8 cellular contexts compared by ENCODE assay signal in genomic region chr1:153671623-153672353, GRCh38. TPM values are rescaled to one million over a fixed set of nuclear protein-coding genes. Genes with fewer than 3 reads are reported as not detected.
DNase-seq lines count a peak whose midpoint lies in the region; ATAC-seq and TF ChIP-seq lines count a peak whose summit lies in the region.
"Not testable (repeated sequence)": the region's sequence is repeated elsewhere in the genome, so short reads cannot be mapped to it uniquely, and the experiment has no call there.

No MANE protein-coding gene starts in this region.

- intact Hi-C loops in esophagus muscularis mucosa (cut with DNase I) = not testable (repeated sequence)

- not testable (repeated sequence) for H3K9me3 Mint-ChIP-seq in activated T-cell treated with anti-CD3 and anti-CD28 coated beads, Interleukin-2, amount 50 U/mL, for 72 hours; stimulated activated memory B cell treated with anti-CD40 and anti-IgM and Interleukin-4, amounts not matched to agents 10 μg/mL and 1 μg/mL and 100 μg/mL, for 72 hours

- TF ChIP-seq CTCF in Loucy (conservative IDR thresholded peaks at IDR 0.05; ENCODE audit: low read length) = not testable (repeated sequence)
- peak; percentile 10 to 12 (median 12) for TF ChIP-seq CTCF in esophagus muscularis mucosa (IDR thresholded peaks at IDR 0.05)

- H3K36me3 Mint-ChIP-seq in activated T-cell treated with anti-CD3 and anti-CD28 coated beads, Interleukin-2, amount 50 U/mL, for 72 hours (ENCODE audit: insufficient read depth in 2 of 2) = peaks cover 17 to 34% of the 10 kb centered on the region in 2 donors
- H3K36me3 Mint-ChIP-seq in stimulated activated memory B cell treated with anti-CD40 and anti-IgM and Interleukin-4, amounts not matched to agents 10 μg/mL and 1 μg/mL and 100 μg/mL, for 72 hours = peaks cover 33% of the 10 kb centered on the region

- H3K4me2 ChIP-seq in GM23248 (ENCODE audit: unreplicated experiment) (peak overlapping the region; percentile 77), Loucy (ENCODE audit: low read depth, low read length, poor library complexity, severe bottlenecking) (peak overlapping the region; percentile 64)

- H3K27me3 ChIP-seq in GM23248 (replicated peaks; ENCODE audit: insufficient read depth); Loucy (ENCODE audit: insufficient read depth, low read length, poor library complexity, severe bottlenecking); esophagus muscularis mucosa: not testable (repeated sequence)

- H3K4me1 ChIP-seq in GM23248 (ENCODE audit: insufficient read depth) = not testable (repeated sequence)
- H3K4me1 ChIP-seq in Loucy (ENCODE audit: insufficient read depth, low read length, poor library complexity, severe bottlenecking) = peaks cover 30% of the 10 kb centered on the region
- peaks cover 14 to 31% (median 23%) of the 10 kb centered on the region in 4 donors for H3K4me1 ChIP-seq in esophagus muscularis mucosa

- not testable (repeated sequence) for H3K4me3 Mint-ChIP-seq in activated T-cell treated with anti-CD3 and anti-CD28 coated beads, Interleukin-2, amount 50 U/mL, for 72 hours; stimulated activated memory B cell treated with anti-CD40 and anti-IgM and Interleukin-4, amounts not matched to agents 10 μg/mL and 1 μg/mL and 100 μg/mL, for 72 hours

- H3K4me1 Mint-ChIP-seq in activated T-cell treated with anti-CD3 and anti-CD28 coated beads, Interleukin-2, amount 50 U/mL, for 72 hours (ENCODE audit: low read depth) = not testable (repeated sequence)
- peaks cover 12% of the 10 kb centered on the region for H3K4me1 Mint-ChIP-seq in stimulated activated memory B cell treated with anti-CD40 and anti-IgM and Interleukin-4, amounts not matched to agents 10 μg/mL and 1 μg/mL and 100 μg/mL, for 72 hours

- WGBS in GM23248 (ENCODE audit: low coverage in 1 of 2, low lambda C conversion rate in 2 of 2, missing lambda C conversion rate in 2 of 2), 2 experiments = 9 to 10% methylated on average over 28 of the region's 28 CpGs
- WGBS in esophagus muscularis mucosa = 9% methylated on average over 28 of the region's 28 CpGs

- H3K4me3 ChIP-seq in GM23248 (peak overlapping the region; percentile 71), Loucy (ENCODE audit: low read length, poor library complexity, severe bottlenecking) (peak overlapping the region; percentile 75), esophagus muscularis mucosa (peak overlapping the region; percentile 73 to 82 (median 78))

- peak overlapping the region; percentile 95 for H3K27ac Mint-ChIP-seq in activated T-cell treated with anti-CD3 and anti-CD28 coated beads, Interleukin-2, amount 50 U/mL, for 72 hours
- H3K27ac Mint-ChIP-seq in stimulated activated memory B cell treated with anti-CD40 and anti-IgM and Interleukin-4, amounts not matched to agents 10 μg/mL and 1 μg/mL and 100 μg/mL, for 72 hours = not testable (repeated sequence)

- H3K27ac ChIP-seq in GM23248 = peak overlapping the region; percentile 88
- peak overlapping the region; percentile 83 to 88 (median 86) for H3K27ac ChIP-seq in esophagus muscularis mucosa (replicated peaks in 1 of 4)

- H4K20me1 ChIP-seq in GM23248 (ENCODE audit: insufficient read depth) = not testable (repeated sequence)
- H4K20me1 ChIP-seq in Loucy (ENCODE audit: insufficient read depth, low read length, poor library complexity, severe bottlenecking) = peaks cover 39% of the 10 kb centered on the region

- peaks cover 30% of the 10 kb centered on the region for H3K36me3 ChIP-seq in GM23248 (ENCODE audit: low read depth)
- H3K36me3 ChIP-seq in Loucy (ENCODE audit: insufficient read depth, low read length) = peaks cover 26% of the 10 kb centered on the region
- H3K36me3 ChIP-seq in esophagus muscularis mucosa = peaks cover 21 to 29% (median 26%) of the 10 kb centered on the region in 4 donors

- H3K9ac ChIP-seq in GM23248 (peak overlapping the region; percentile 77), Loucy (ENCODE audit: low read depth, low read length, poor library complexity, severe bottlenecking) (peak overlapping the region; percentile 70)

- H3K9me2 ChIP-seq in GM23248 (ENCODE audit: insufficient read depth); Loucy (replicated peaks; ENCODE audit: low read depth, low read length): not testable (repeated sequence)

- not testable (repeated sequence) for H3K9me3 ChIP-seq in GM23248 (ENCODE audit: low read depth); Loucy (ENCODE audit: insufficient read depth, low read depth, low read length); esophagus muscularis mucosa

- H3K27me3 Mint-ChIP-seq in activated T-cell treated with anti-CD3 and anti-CD28 coated beads, Interleukin-2, amount 50 U/mL, for 72 hours (ENCODE audit: low read depth); stimulated activated memory B cell treated with anti-CD40 and anti-IgM and Interleukin-4, amounts not matched to agents 10 μg/mL and 1 μg/mL and 100 μg/mL, for 72 hours: not testable (repeated sequence)

- peaks cover 42% of the 10 kb centered on the region for H3F3A ChIP-seq in GM23248 (ENCODE audit: insufficient read depth)
- H3F3A ChIP-seq in Loucy (ENCODE audit: low read depth) = not testable (repeated sequence)

- TF ChIP-seq EP300 in esophagus muscularis mucosa (IDR thresholded peaks at IDR 0.05) = not testable (repeated sequence)

- in situ Hi-C loops in GM23248 (cut with MboI) = not testable (repeated sequence)

- TF ChIP-seq POLR2A in esophagus muscularis mucosa (IDR thresholded peaks at IDR 0.05; ENCODE audit: low read depth) = not testable (repeated sequence)

- DNase-seq in DMS 273 (lab: John Stamatoyannopoulos, UW; ENCODE audit: unreplicated experiment) (peak; percentile 76), GM23248 (peak; percentile 83), SHP77 treated with DMSO at 0.1 percent for 48 hours (lab: John Stamatoyannopoulos, UW) (peak; percentile 80), myocyte (ENCODE audit: low read depth) (peak; percentile 71)
- DNase-seq in activated T-cell treated with anti-CD3 and anti-CD28 coated beads, Interleukin-2, amount 50 U/mL, for 72 hours = peak; percentile 60
- not testable (repeated sequence) for DNase-seq in esophagus muscularis mucosa (ENCODE audit: extremely low spot score)

- peak; percentile 43 to 50 for ATAC-seq in activated T-cell treated with anti-CD3 and anti-CD28 coated beads, Interleukin-2, amount 50 U/mL, for 72 hours (replicated peaks in 1 of 2)
- peak; percentile 59 for ATAC-seq in stimulated activated memory B cell treated with anti-CD40 and anti-IgM and Interleukin-4, amounts not matched to agents 10 μg/mL and 1 μg/mL and 100 μg/mL, for 72 hours

- H3K79me2 ChIP-seq in GM23248 (ENCODE audit: insufficient read depth) (peaks cover 40% of the 10 kb centered on the region), Loucy (ENCODE audit: insufficient read depth, low read length) (peaks cover 40% of the 10 kb centered on the region)

- H2AFZ ChIP-seq in GM23248 (peak overlapping the region; percentile 83), Loucy (ENCODE audit: low read length) (peak overlapping the region; percentile 100)

RNA-seq across cellular contexts. Expression of gene ILF2, which starts 1.0 kb away (rescaled TPM):
- total RNA-seq in GM23248 (2014; rRNA removed; shearing (Covaris generic)) = 176 and 180 TPM in 2 replicates
- polyA plus RNA-seq in GM23248 (2016; fragmentation: Nextera tagmentation; extraction: Ambion mirVana) = 174 and 178 TPM in 2 replicates
- total RNA-seq in activated T-cell treated with anti-CD3 and anti-CD28 coated beads, Interleukin-2, amount 50 U/mL, for 72 hours = 100 to 1,000 TPM; 245 to 312 TPM
- total RNA-seq in esophagus muscularis mucosa (100 to 1,000 TPM in 1 of 4 donors, 10 to 100 TPM in 3; 43.6 to 102 (median 64.7) TPM), myocyte (180 and 189 TPM in 2 replicates)
- 167 TPM for polyA plus RNA-seq in myocyte (2012)

RNA-seq across cellular contexts. Expression of gene NPR1, which starts 6.7 kb away (rescaled TPM):
- 0.25 TPM in 1 of 2 replicates, not detected in the other for total RNA-seq in GM23248 (2014; rRNA removed; shearing (Covaris generic))
- 0.09 and 0.19 TPM in 2 replicates for polyA plus RNA-seq in GM23248 (2016; fragmentation: Nextera tagmentation; extraction: Ambion mirVana)
- total RNA-seq in activated T-cell treated with anti-CD3 and anti-CD28 coated beads, Interleukin-2, amount 50 U/mL, for 72 hours = under 1 TPM; 0.07 to 0.29 TPM
- 10 to 100 TPM; 24.9 to 67.1 (median 49.8) TPM for total RNA-seq in esophagus muscularis mucosa
- total RNA-seq in myocyte = not detected in 2 replicates
- not detected for polyA plus RNA-seq in myocyte (2012)

RNA-seq across cellular contexts. Expression of gene SNAPIN, which starts 13.3 kb away (rescaled TPM):
- 50.2 and 70.5 TPM in 2 replicates for total RNA-seq in GM23248 (2014; rRNA removed; shearing (Covaris generic))
- polyA plus RNA-seq in GM23248 (2016; fragmentation: Nextera tagmentation; extraction: Ambion mirVana) = 82.1 and 83.8 TPM in 2 replicates
- 10 to 100 TPM; 31.1 to 31.8 TPM for total RNA-seq in activated T-cell treated with anti-CD3 and anti-CD28 coated beads, Interleukin-2, amount 50 U/mL, for 72 hours
- total RNA-seq in esophagus muscularis mucosa (10 to 100 TPM; 47.8 to 71.9 (median 63.3) TPM), myocyte (68.3 and 75.1 TPM in 2 replicates)
- 90.0 TPM for polyA plus RNA-seq in myocyte (2012)

RNA-seq across cellular contexts. Expression of gene CHTOP, which starts 37.9 kb away (rescaled TPM):
- 26.9 and 37.8 TPM in 2 replicates for total RNA-seq in GM23248 (2014; rRNA removed; shearing (Covaris generic))
- polyA plus RNA-seq in GM23248 (2016; fragmentation: Nextera tagmentation; extraction: Ambion mirVana) = 42.2 and 44.2 TPM in 2 replicates
- total RNA-seq in activated T-cell treated with anti-CD3 and anti-CD28 coated beads, Interleukin-2, amount 50 U/mL, for 72 hours = 100 to 1,000 TPM in 1 of 2 donors, 10 to 100 TPM in 1; 95.8 to 107 TPM
- total RNA-seq in esophagus muscularis mucosa = 10 to 100 TPM; 34.5 to 43.8 (median 37.6) TPM
- 59.2 and 71.6 TPM in 2 replicates for total RNA-seq in myocyte
- polyA plus RNA-seq in myocyte (2012) = 72.6 TPM

RNA-seq across cellular contexts. Expression of gene S100A1, which starts 43.6 kb away (rescaled TPM):
- total RNA-seq in GM23248 (2014; rRNA removed; shearing (Covaris generic)) = not detected in 2 replicates
- 0.30 TPM in 1 of 2 replicates, not detected in the other for polyA plus RNA-seq in GM23248 (2016; fragmentation: Nextera tagmentation; extraction: Ambion mirVana)
- total RNA-seq in activated T-cell treated with anti-CD3 and anti-CD28 coated beads, Interleukin-2, amount 50 U/mL, for 72 hours = not detected
- total RNA-seq in esophagus muscularis mucosa (10 to 100 TPM in 2 of 4 donors, 1 to 10 TPM in 2; 4.3 to 17.9 (median 9.2) TPM), myocyte (0.52 and 3.3 TPM in 2 replicates)
- 12.8 TPM for polyA plus RNA-seq in myocyte (2012)

Comparison
In these comparisons a context has a peak if more than half of its experiments do, and no peak if none do; other contexts are left out.
1. RNA of gene NPR1, which starts 6.7 kb away (total RNA-seq): 24.9 to 67.1 TPM in esophagus muscularis mucosa; 0.07 to 0.29 TPM in activated T-cell treated with anti-CD3 and anti-CD28 coated beads, Interleukin-2, amount 50 U/mL, for 72 hours, 0.25 TPM in GM23248 and not detected in myocyte; every median in the first group is over 10 times any median in the second.
2. Peak in every context shown above with its lines, with median percentiles within 50 percentile points of each other: H3K4me3 ChIP-seq.